13 cellular contexts compared by ENCODE assay signal in genomic region chr4:93157984-93158383, GRCh38.
DNase-seq lines count a peak whose midpoint lies in the region; ATAC-seq and TF ChIP-seq lines count a peak whose summit lies in the region.
"Had no signal": no experiment of that assay in that cellular context is flagged by ENCODE, and none has a peak within 500 bp of the region (broad histone marks: within the 10 kb centered on the region; RNA-seq: fewer than 3 reads in every experiment).

No MANE protein-coding gene starts in this region.

- H3K36me3 ChIP-seq in esophagus muscularis mucosa = no peaks in the 10 kb centered on the region
- no peaks in the 10 kb centered on the region for H3K36me3 ChIP-seq in transverse colon
- H3K36me3 ChIP-seq: gastrocnemius medialis had no signal

- no peaks in the 10 kb centered on the region for H3K23me2 ChIP-seq in H9 (ENCODE audit: insufficient read length, low read depth, low read length, poor library complexity, severe bottlenecking)

- no peaks in the 10 kb centered on the region for H3K79me1 ChIP-seq in H9 (ENCODE audit: insufficient read depth, low read depth, low read length, poor library complexity, severe bottlenecking)

- TF ChIP-seq EP300 in esophagus muscularis mucosa (IDR thresholded peaks at IDR 0.05) = no peak
- TF ChIP-seq EP300 in transverse colon (IDR thresholded peaks at IDR 0.05; ENCODE audit: low read depth) = no peak

- H3K27ac ChIP-seq in H9 (ENCODE audit: insufficient read length, low read depth, low read length) (no peak overlapping the region), foreskin keratinocyte (no peak overlapping the region), esophagus muscularis mucosa (replicated peaks in 1 of 4) (no peak overlapping the region), transverse colon (no peak overlapping the region)
- H3K27ac ChIP-seq: gastrocnemius medialis had no signal

- no peak overlapping the region for H3K56ac ChIP-seq in H9 (ENCODE audit: insufficient read length, low read depth, low read length)

- no peak overlapping the region for H3K4me2 ChIP-seq in H9 (ENCODE audit: insufficient read depth, insufficient read length, low read length)

- H2BK15ac ChIP-seq in H9 (ENCODE audit: low read depth, low read length) = no peak overlapping the region

- peaks cover 13 to 17% of the 10 kb centered on the region in 2 experiments for H3K4me1 Mint-ChIP-seq in H9
- H3K4me1 Mint-ChIP-seq: memory B cell had no signal

- H3K36me3 Mint-ChIP-seq in H9 (ENCODE audit: insufficient read depth in 1 of 3, low read depth in 3 of 3) = no peaks in the 10 kb centered on the region; a peak in 1 of 7 replicates
- H3K36me3 Mint-ChIP-seq: memory B cell had no signal

- H3K4me1 ChIP-seq in H9 (ENCODE audit: insufficient read depth, low read length) (peaks cover 4% of the 10 kb centered on the region; the same call in 1 of the 2 replicates), foreskin keratinocyte (peaks cover 3% of the 10 kb centered on the region), esophagus muscularis mucosa (no peaks in the 10 kb centered on the region), transverse colon (no peaks in the 10 kb centered on the region)
- H3K4me1 ChIP-seq: gastrocnemius medialis had no signal

- H2BK20ac ChIP-seq in H9 (ENCODE audit: low read depth, low read length, poor library complexity, severe bottlenecking) = no peak overlapping the region

- no peak overlapping the region for H3K27ac Mint-ChIP-seq in H9
- H3K27ac Mint-ChIP-seq: memory B cell had no signal

- in situ Hi-C loops in transverse colon (cut with MboI; ENCODE audit: low pct_ligation_motif_present in 1 of 4, low pct_unique_long_range_greater_than_20kb in 1 of 4, low sequenced_read_pairs in 3 of 4) = no loop called here

- TF ChIP-seq POLR2A in esophagus muscularis mucosa (IDR thresholded peaks at IDR 0.05; ENCODE audit: low read depth) = no peak
- TF ChIP-seq POLR2A in transverse colon (IDR thresholded peaks at IDR 0.05) = no peak

- no CpG with 5 or more reads among the region's 2 CpGs for WGBS in H9 (ENCODE audit: extremely low coverage, insufficient read length, low lambda C conversion rate)
- WGBS in esophagus muscularis mucosa = 46% methylated on average over 2 of the region's 2 CpGs
- WGBS in transverse colon (ENCODE audit: low coverage in 1 of 2), 2 donors = 35 to 51% methylated on average over 2 of the region's 2 CpGs

- no peaks in the 10 kb centered on the region for H4K20me1 ChIP-seq in H9 (ENCODE audit: control insufficient read depth, insufficient read depth, insufficient read length)

- H3K27me3 ChIP-seq in H9 (ENCODE audit: insufficient read depth, low read length) = no peaks in the 10 kb centered on the region
- H3K27me3 ChIP-seq in foreskin keratinocyte = no peaks in the 10 kb centered on the region
- H3K27me3 ChIP-seq in esophagus muscularis mucosa = no peaks in the 10 kb centered on the region
- H3K27me3 ChIP-seq in transverse colon = no peaks in the 10 kb centered on the region
- H3K27me3 ChIP-seq: gastrocnemius medialis had no signal

- H4K8ac ChIP-seq in H9 (replicated peaks; ENCODE audit: insufficient read length, low read depth, low read length) = no peak overlapping the region

- no peak overlapping the region for H2AFZ ChIP-seq in H9 (ENCODE audit: low read length)

- TF ChIP-seq CTCF in AG09319 (IDR thresholded peaks at IDR 0.05; ENCODE audit: low read depth, low read length) = peak; percentile 11
- TF ChIP-seq CTCF in H9 (conservative IDR thresholded peaks at IDR 0.05) = peak; percentile 58
- peak; percentile 52 for TF ChIP-seq CTCF in foreskin keratinocyte (conservative IDR thresholded peaks at IDR 0.05)
- no peak for TF ChIP-seq CTCF in esophagus muscularis mucosa (IDR thresholded peaks at IDR 0.05)
- no peak for TF ChIP-seq CTCF in transverse colon (IDR thresholded peaks at IDR 0.05)

- no peak overlapping the region for H3K4ac ChIP-seq in H9 (ENCODE audit: low read depth, low read length)

- no peak overlapping the region for H3K9ac ChIP-seq in H9 (ENCODE audit: extremely low read depth, insufficient read length, low read length)

- H2BK12ac ChIP-seq in H9 (ENCODE audit: insufficient read length, low read depth, low read length) = no peak overlapping the region

- H4K5ac ChIP-seq in H9 (ENCODE audit: insufficient read length, low read depth, low read length) = no peak overlapping the region

- intact Hi-C loops in esophagus muscularis mucosa (cut with DNase I) = no loop called here
- intact Hi-C loops in transverse colon (cut with DNase I; ENCODE audit: low total_unique reads) = no loop called here

- H3K4me3 ChIP-seq in esophagus muscularis mucosa (no peak overlapping the region), transverse colon (no peak overlapping the region)
- H3K4me3 ChIP-seq: gastrocnemius medialis had no signal

- no peaks in the 10 kb centered on the region for H3K9me3 Mint-ChIP-seq in H9

- H3K14ac ChIP-seq in H9 (ENCODE audit: insufficient read depth, low read length) = no peak overlapping the region

- H3K18ac ChIP-seq in H9 (ENCODE audit: insufficient read length, low read depth, low read length) = no peak overlapping the region

- ATAC-seq in foreskin keratinocyte = no peak
- ATAC-seq: gastrocnemius medialis had no signal

- no peak overlapping the region for H3K4me3 Mint-ChIP-seq in H9
- H3K4me3 Mint-ChIP-seq: memory B cell had no signal

- no peak overlapping the region for H3K23ac ChIP-seq in H9 (ENCODE audit: insufficient read length, low read depth, low read length)

- H3K9me3 ChIP-seq in H9 (ENCODE audit: control insufficient read depth, low read depth, low read length) (no peaks in the 10 kb centered on the region), esophagus muscularis mucosa (no peaks in the 10 kb centered on the region), transverse colon (no peaks in the 10 kb centered on the region)
- H3K9me3 ChIP-seq: gastrocnemius medialis had no signal

- no peak overlapping the region for H2AK5ac ChIP-seq in H9 (ENCODE audit: insufficient read length, low read length)

- no peak overlapping the region for H2BK5ac ChIP-seq in H9 (ENCODE audit: insufficient read length, low read length)

- H2BK120ac ChIP-seq in H9 (ENCODE audit: low read depth, low read length, poor library complexity, severe bottlenecking) = no peak overlapping the region

- no peaks in the 10 kb centered on the region for H3K27me3 Mint-ChIP-seq in H9 (ENCODE audit: low read depth)
- H3K27me3 Mint-ChIP-seq: memory B cell had no signal

- H3K79me2 ChIP-seq in H9 (ENCODE audit: insufficient read depth, low read length) = no peaks in the 10 kb centered on the region

- no peak overlapping the region for H3T11ph ChIP-seq in H9 (ENCODE audit: low read length)

- DNase-seq in AG09319 (ENCODE audit: extremely low read depth, low read depth) (no peak), H9 (no peak), RKO (ENCODE audit: low spot score) (peak; percentile 28), foreskin keratinocyte (no peak), esophagus muscularis mucosa (ENCODE audit: extremely low spot score) (no peak), transverse colon (no peak), glomerular visceral epithelial cell (ENCODE audit: extremely low spot score) (no peak), KG1 (lab: John Stamatoyannopoulos, UW) (no peak)
- DNase-seq: activated naive CD4-positive, alpha-beta T cell treated with Interleukin-2 at 50 U/mL for 16 hours; gastrocnemius medialis; NCI-H1092; small intestine had no signal

- H4K91ac ChIP-seq in H9 (ENCODE audit: insufficient read length, low read depth, low read length) = no peak overlapping the region

Comparison
In these comparisons a context has a peak if more than half of its experiments do, and no peak if none do; other contexts are left out.
1. CTCF ChIP-seq: peak in AG09319 (single experiment), H9 (single experiment) and foreskin keratinocyte (single experiment); none in esophagus muscularis mucosa (0 of 3) and transverse colon (0 of 5).